ENCODE assay signal across 8 cellular contexts in genomic region chr3:150760431-150761200, GRCh38. TPM values are rescaled to one million over a fixed set of nuclear protein-coding genes. Genes with fewer than 3 reads are reported as not detected.
DNase-seq lines count a peak whose midpoint lies in the region; ATAC-seq, FAIRE-seq and TF ChIP-seq lines count a peak whose summit lies in the region.

No MANE protein-coding gene starts in this region.

- H3K4me1 ChIP-seq in endothelial cell of umbilical vein (ENCODE audit: control insufficient read depth, extremely low read depth, insufficient read depth, low read length): peaks cover 19% of the 10 kb centered on the region

- peaks cover 11% of the 10 kb centered on the region; the same call in 1 of the 2 replicates for H4K20me1 ChIP-seq in SU-DHL-6 (ENCODE audit: low read depth, low read length)
- H4K20me1 ChIP-seq in endothelial cell of umbilical vein (replicated peaks; ENCODE audit: control insufficient read depth, extremely low read depth, insufficient read depth, low read length): no peaks in the 10 kb centered on the region

- CTCF ChIA-PET in endothelial cell of umbilical vein (lab: Charles Lee): interaction anchor here (0.8 to 2.4 kb wide), 5 partner anchors 11 to 232 kb away, joined by 3 to 6 read pairs (median 3); no protein-coding TSS in a partner anchor

- H2AFZ ChIP-seq in SU-DHL-6 (ENCODE audit: low read depth, low read length, severe bottlenecking) (no peak overlapping the region), endothelial cell of umbilical vein (ENCODE audit: low read depth, low read length) (no peak overlapping the region)

- FAIRE-seq in endothelial cell of umbilical vein (lab: Jason Lieb, UNC): no peak

- no peaks in the 10 kb centered on the region for H3K9me1 ChIP-seq in endothelial cell of umbilical vein (replicated peaks; ENCODE audit: control insufficient read depth, extremely low read depth, insufficient read depth, low read length)

- H3K9me3 ChIP-seq in SU-DHL-6 (ENCODE audit: insufficient read depth, low read length) (no peaks in the 10 kb centered on the region), endothelial cell of umbilical vein (replicated peaks; ENCODE audit: control insufficient read depth, insufficient read depth, low read length) (no peaks in the 10 kb centered on the region), WERI-Rb-1 (ENCODE audit: severe bottlenecking) (peaks cover 4% of the 10 kb centered on the region)

- H3F3A ChIP-seq in SU-DHL-6 (ENCODE audit: insufficient read depth): peaks cover 28% of the 10 kb centered on the region

- H3K79me2 ChIP-seq in SU-DHL-6 (ENCODE audit: insufficient read depth, low read length): peaks cover 64% of the 10 kb centered on the region
- peaks cover 64% of the 10 kb centered on the region for H3K79me2 ChIP-seq in endothelial cell of umbilical vein (ENCODE audit: control insufficient read depth, insufficient read depth, low read length)

- dilution Hi-C loops in endothelial cell of umbilical vein (cut with MboI; ENCODE audit: extremely low pct_ligation_motif_present, low sequenced_read_pairs): no loop called here

- H3K27me3 ChIP-seq in SU-DHL-6 (ENCODE audit: low read length) (no peaks in the 10 kb centered on the region), endothelial cell of umbilical vein (ENCODE audit: control insufficient read depth in 2 of 2, insufficient read depth in 2 of 2, low read length in 2 of 2) (no peaks in the 10 kb centered on the region), WERI-Rb-1 (ENCODE audit: insufficient read depth, low read depth, severe bottlenecking) (peaks cover 80% of the 10 kb centered on the region)

- H3K27ac ChIP-seq in SU-DHL-6 (ENCODE audit: low read depth, low read length) (peak overlapping the region; percentile 96), endothelial cell of umbilical vein (ENCODE audit: insufficient read depth, low read depth, low read length) (no peak overlapping the region), WERI-Rb-1 (no peak overlapping the region)

- no TSS peak for BruUV-seq in endothelial cell of umbilical vein (replicated peaks; lab: Mats Ljungman, UMichigan)

- intact Hi-C loops in endothelial cell of umbilical vein (cut with micrococcal nuclease): loop anchor here (1.0 to 10.0 kb wide), 5 partner anchors 233 to 1012 kb away; partner anchors contain the start of gene PFN2

- TF ChIP-seq CTCF in SU-DHL-6 (IDR thresholded peaks at IDR 0.05; ENCODE audit: insufficient read depth, low read length, poor library complexity, severe bottlenecking) (no peak), endothelial cell of umbilical vein (IDR thresholded peaks at IDR 0.05; ENCODE audit: extremely low read depth in 1 of 2, insufficient read depth in 1 of 2, low read depth in 1 of 2, low read length in 2 of 2) (no peak), retinal pigment epithelial cell (conservative IDR thresholded peaks at IDR 0.05; ENCODE audit: low read depth, low read length) (no peak), WERI-Rb-1 (IDR thresholded peaks at IDR 0.05; ENCODE audit: low read depth, low read length) (no peak)

- no peaks in the 10 kb centered on the region for H3K9me2 ChIP-seq in SU-DHL-6 (replicated peaks; ENCODE audit: insufficient read depth, low read length)

- POLR2A ChIA-PET in endothelial cell of umbilical vein (lab: Charles Lee): interaction anchor here (1.1 kb wide), 1 partner anchor 56 kb away, joined by 3 read pairs; no protein-coding TSS in a partner anchor

- DNase-seq in endothelial cell of umbilical vein (ENCODE audit: low read depth, low spot score) (no peak), retinal pigment epithelial cell (ENCODE audit: low read depth) (no peak), WERI-Rb-1 (no peak), SHP77 (lab: John Stamatoyannopoulos, UW) (no peak), DMS53 (lab: John Stamatoyannopoulos, UW) (no peak)

- no peak for TF ChIP-seq POLR2A in endothelial cell of umbilical vein (IDR thresholded peaks at IDR 0.05; ENCODE audit: low read depth, low read length)

- H3K9ac ChIP-seq in SU-DHL-6 (ENCODE audit: low read length) (peak overlapping the region; percentile 74), endothelial cell of umbilical vein (replicated peaks; ENCODE audit: extremely low read depth, insufficient read depth, low read length) (peak overlapping the region; percentile 95)

- peak overlapping the region; percentile 90 for H3K4me3 ChIP-seq in SU-DHL-6 (ENCODE audit: insufficient read depth, low read length, poor library complexity, severe bottlenecking)
- H3K4me3 ChIP-seq in endothelial cell of umbilical vein (replicated peaks in 1 of 3; ENCODE audit: insufficient read depth in 1 of 3, low read depth in 1 of 3, low read length in 3 of 3): peak overlapping the region in 2 of 3 experiments; percentile 43 to 85
- H3K4me3 ChIP-seq in retinal pigment epithelial cell (ENCODE audit: low read length): peak overlapping the region; percentile 63
- H3K4me3 ChIP-seq in WERI-Rb-1 (ENCODE audit: low read depth, low read length): no peak overlapping the region

- peak overlapping the region; percentile 91 for H3K4me2 ChIP-seq in SU-DHL-6 (ENCODE audit: low read depth, low read length, poor library complexity, severe bottlenecking)
- H3K4me2 ChIP-seq in endothelial cell of umbilical vein (ENCODE audit: insufficient read depth, low read length): peak overlapping the region; percentile 96

- H3K36me3 ChIP-seq in SU-DHL-6 (ENCODE audit: low read length) (0 out of 2 replicates have a peak, but pooled peaks cover 2% of the 10 kb centered on the region), endothelial cell of umbilical vein (ENCODE audit: control insufficient read depth in 2 of 2, extremely low read depth in 1 of 2, insufficient read depth in 2 of 2, low read length in 2 of 2) (no peaks in the 10 kb centered on the region), WERI-Rb-1 (no peaks in the 10 kb centered on the region)

- ATAC-seq in GM18861 (IDR thresholded peaks at IDR 0.05; ENCODE audit: unreplicated experiment) (peak; percentile 26), HG02763 (IDR thresholded peaks at IDR 0.05; ENCODE audit: unreplicated experiment) (peak; percentile 22)

TF ChIP-seq in endothelial cell of umbilical vein, 7 proteins besides CTCF, POLR2A, EP300 and RAD21:
- no peak for TF ChIP-seq FOS (IDR thresholded peaks at IDR 0.05; ENCODE audit: borderline replicate concordance, insufficient read depth, low read length)
- TF ChIP-seq EZH2 (IDR thresholded peaks at IDR 0.05; ENCODE audit: borderline replicate concordance, low read depth, low read length, severe bottlenecking): no peak
- TF ChIP-seq MYC (IDR thresholded peaks at IDR 0.05; ENCODE audit: low read depth, low read length): no peak
- no peak for TF ChIP-seq GATA2 (IDR thresholded peaks at IDR 0.05; ENCODE audit: insufficient read depth, insufficient read length, low read depth, low read length)
- TF ChIP-seq MAX (IDR thresholded peaks at IDR 0.05; ENCODE audit: insufficient read depth, insufficient read length): no peak
- TF ChIP-seq JUN (IDR thresholded peaks at IDR 0.05; ENCODE audit: borderline replicate concordance, insufficient read depth, insufficient read length, low read depth): no peak
- TF ChIP-seq POLR2AphosphoS5 (IDR thresholded peaks at IDR 0.05; ENCODE audit: insufficient read depth, low read depth, low read length): no peak

RNA-seq across cellular contexts. Expression of gene SIAH2, which starts 2.4 kb away (rescaled TPM):
- 16.0 and 16.7 TPM in 2 replicates for total RNA-seq in endothelial cell of umbilical vein
- 25.1 and 45.8 TPM in 2 replicates for polyA plus RNA-seq in endothelial cell of umbilical vein
- polyA plus RNA-seq in endothelial cell of umbilical vein (2011; cell fraction: cytosol; rRNA removed): 19.9 and 30.5 TPM in 2 replicates
- polyA plus RNA-seq in endothelial cell of umbilical vein (2011; cell fraction: nucleus; rRNA removed): 12.9 and 17.8 TPM in 2 replicates
- 15.6 and 18.8 TPM in 2 replicates for polyA plus RNA-seq in endothelial cell of umbilical vein (2012)
- 16.6 and 26.8 TPM in 2 replicates for polyA minus RNA-seq in endothelial cell of umbilical vein
- polyA minus RNA-seq in endothelial cell of umbilical vein (2011; cell fraction: cytosol; rRNA and poly(A)+ RNA removed): 56.5 TPM
- 7.1 and 8.8 TPM in 2 replicates for polyA minus RNA-seq in endothelial cell of umbilical vein (2011; cell fraction: nucleus; rRNA and poly(A)+ RNA removed)

RNA-seq across cellular contexts. Expression of gene ERICH6, which starts 56.9 kb away (rescaled TPM):
- total RNA-seq in endothelial cell of umbilical vein: not detected in 2 replicates
- polyA plus RNA-seq in endothelial cell of umbilical vein: not detected in 2 replicates
- not detected in 2 replicates for polyA plus RNA-seq in endothelial cell of umbilical vein (2011; cell fraction: cytosol; rRNA removed)
- polyA plus RNA-seq in endothelial cell of umbilical vein (2011; cell fraction: nucleus; rRNA removed): not detected in 2 replicates
- 0.12 TPM in 1 of 2 replicates, not detected in the other for polyA plus RNA-seq in endothelial cell of umbilical vein (2012)
- polyA minus RNA-seq in endothelial cell of umbilical vein: not detected in 2 replicates
- not detected for polyA minus RNA-seq in endothelial cell of umbilical vein (2011; cell fraction: cytosol; rRNA and poly(A)+ RNA removed)
- 0.19 TPM in 1 of 2 replicates, not detected in the other for polyA minus RNA-seq in endothelial cell of umbilical vein (2011; cell fraction: nucleus; rRNA and poly(A)+ RNA removed)
